Comparison of ENCODE assay signal across 11 cellular contexts in genomic region chr3:183244219-183244618, GRCh38. TPM values are rescaled to one million over a fixed set of nuclear protein-coding genes. Genes with fewer than 3 reads are reported as not detected.
DNase-seq lines count a peak whose midpoint lies in the region; ATAC-seq and TF ChIP-seq lines count a peak whose summit lies in the region.
"Had no signal": no experiment of that assay in that cellular context is flagged by ENCODE, and none has a peak within 500 bp of the region (broad histone marks: within the 10 kb centered on the region; RNA-seq: fewer than 3 reads in every experiment).

No MANE protein-coding gene starts in this region.

- H3K27ac ChIP-seq in WERI-Rb-1 = no peak overlapping the region

- in situ Hi-C loops in SK-MEL-5 (cut with HindIII; ENCODE audit: low pct_unique_long_range_greater_than_20kb, low sequenced_read_pairs) = no loop called here

- DNase-seq in HT1080 (ENCODE audit: low read depth) (peak; percentile 93), SK-MEL-5 (ENCODE audit: low read depth, low spot score) (peak; percentile 51), foreskin melanocyte (peak; percentile 88), posterior vena cava (ENCODE audit: low spot score) (peak; percentile 85), RPMI8226 (no peak), WERI-Rb-1 (no peak)
- DNase-seq in activated T-cell treated with anti-CD3 and anti-CD28 coated beads, Interleukin-2, amount 50 U/mL, for 1 hour = no peak
- DNase-seq: CD4-positive, CD25-positive, alpha-beta regulatory T cell; SHP77 had no signal

- ATAC-seq in GM18867 (IDR thresholded peaks at IDR 0.05; ENCODE audit: unreplicated experiment) = no peak
- ATAC-seq: HCT116 had no signal

- no peaks in the 10 kb centered on the region for H3K36me3 ChIP-seq in WERI-Rb-1

- H3K4me3 ChIP-seq in WERI-Rb-1 (ENCODE audit: low read depth, low read length) = no peak overlapping the region

- intact Hi-C loops in posterior vena cava (cut with DNase I) = no loop called here

- H3K9me3 ChIP-seq in WERI-Rb-1 (ENCODE audit: severe bottlenecking) = peaks cover 16% of the 10 kb centered on the region

- no peak for TF ChIP-seq CTCF in WERI-Rb-1 (IDR thresholded peaks at IDR 0.05; ENCODE audit: low read depth, low read length)

- H3K27me3 ChIP-seq in WERI-Rb-1 (ENCODE audit: insufficient read depth, low read depth, severe bottlenecking) = no peaks in the 10 kb centered on the region

RNA-seq across cellular contexts. Expression of gene B3GNT5, which starts 8.8 kb away (rescaled TPM):
- 21.6 and 22.5 TPM in 2 replicates for total RNA-seq in HT1080 (2014; rRNA removed; shearing (Covaris generic))
- polyA plus RNA-seq in HT1080 (2015; cell fraction: cytosol; rRNA removed) = 47.9 and 66.2 TPM in 2 replicates
- 30.3 and 31.2 TPM in 2 replicates for polyA plus RNA-seq in HT1080 (2015; cell fraction: nucleus; rRNA removed)
- 0.11 and 0.21 TPM in 2 replicates for total RNA-seq in SK-MEL-5 (2014; rRNA removed; shearing (Covaris generic))
- 0.61 and 0.66 TPM in 2 replicates for polyA plus RNA-seq in SK-MEL-5 (2015; cell fraction: cytosol; rRNA removed)
- polyA plus RNA-seq in SK-MEL-5 (2015; cell fraction: nucleus; rRNA removed) = 2.9 TPM in 1 of 2 replicates, not detected in the other
- total RNA-seq in posterior vena cava = 10 to 100 TPM in 1 of 2 donors, 1 to 10 TPM in 1; 5.5 to 11.2 TPM

Comparison
In these comparisons a context has a peak if more than half of its experiments do, and no peak if none do; other contexts are left out.
1. DNase-seq: peak in HT1080 (single experiment), SK-MEL-5 (single experiment), foreskin melanocyte (single experiment) and posterior vena cava (single experiment); none in RPMI8226 (single experiment), activated T-cell treated with anti-CD3 and anti-CD28 coated beads, Interleukin-2, amount 50 U/mL, for 1 hour (single experiment) and WERI-Rb-1 (single experiment).